ENCODE assay signal across 8 cellular contexts in the genomic region with DNA sequence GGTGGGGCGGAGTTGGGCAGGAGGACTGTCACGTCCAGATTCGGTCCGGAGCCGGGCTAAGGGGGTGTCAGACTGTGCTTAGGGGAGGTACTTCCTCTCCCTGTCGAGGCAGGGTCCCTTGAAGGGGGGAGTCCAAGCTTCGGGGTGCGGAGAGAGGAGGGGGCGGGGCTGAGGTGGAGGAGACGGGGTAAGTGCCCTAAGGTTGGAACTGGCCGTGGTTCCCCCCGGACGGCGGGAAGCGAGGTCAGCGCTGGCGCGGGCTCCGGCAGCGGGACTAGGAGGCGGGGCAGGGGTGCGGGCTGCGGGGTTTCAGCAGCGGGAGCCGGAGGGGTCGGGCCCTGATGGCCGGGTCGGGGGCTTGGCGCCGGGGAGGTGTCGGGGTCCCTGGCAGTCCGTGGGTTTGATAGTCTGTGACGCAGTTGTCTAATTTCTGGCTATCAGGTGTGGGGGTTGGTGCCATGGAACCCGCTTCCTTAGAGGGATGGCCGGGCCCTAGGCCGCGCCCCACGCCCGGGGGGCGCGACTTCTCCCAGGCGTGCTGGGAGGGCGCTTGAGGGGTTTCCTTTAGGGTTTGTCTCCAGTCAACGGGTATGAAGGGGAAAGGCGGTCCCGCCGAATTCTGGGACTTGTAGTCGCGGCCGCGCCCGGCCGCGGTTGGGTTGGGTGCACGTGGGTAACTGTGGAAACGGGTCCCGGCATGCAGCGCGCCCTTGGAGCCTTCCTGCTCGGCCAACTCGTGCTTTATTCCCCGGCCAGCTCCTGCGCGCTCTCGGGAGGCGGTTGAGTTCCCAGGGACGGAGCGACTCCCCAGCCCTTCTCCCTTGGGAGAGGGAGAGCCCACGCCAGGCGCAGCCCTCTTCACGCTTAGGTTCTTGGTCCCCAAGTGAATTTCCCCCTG. TPM values are rescaled to one million over a fixed set of nuclear protein-coding genes. Genes with fewer than 3 reads are reported as not detected.
DNase-seq lines count a peak whose midpoint lies in the region; ATAC-seq and TF ChIP-seq lines count a peak whose summit lies in the region.

No MANE protein-coding gene starts in this region.

- peak; percentile 44 for ATAC-seq in GM21447 (IDR thresholded peaks at IDR 0.05; ENCODE audit: unreplicated experiment)
- ATAC-seq in mucosa of descending colon, result peak; percentile 75

- peaks cover 40% of the 10 kb centered on the region for H3K79me2 ChIP-seq in OCI-LY1 (ENCODE audit: insufficient read depth, low read length)

- TF ChIP-seq CTCF in OCI-LY1 (IDR thresholded peaks at IDR 0.05; ENCODE audit: low read length) (no peak), mucosa of descending colon (IDR thresholded peaks at IDR 0.05) (no peak)

- no peaks in the 10 kb centered on the region for H3F3A ChIP-seq in OCI-LY1 (ENCODE audit: insufficient read depth, low read length)

- H3K27me3 ChIP-seq in HUES6 (ENCODE audit: control insufficient read depth, insufficient read depth, low read length) (peaks cover 23% of the 10 kb centered on the region), OCI-LY1 (ENCODE audit: insufficient read depth, low read length) (no peaks in the 10 kb centered on the region)

- peak overlapping the region; percentile 69 for H3K4me2 ChIP-seq in OCI-LY1 (ENCODE audit: low read length)

- peaks cover 13% of the 10 kb centered on the region for H3K4me1 ChIP-seq in HUES6 (ENCODE audit: control insufficient read depth, insufficient read depth, low read length)
- peaks cover 17% of the 10 kb centered on the region for H3K4me1 ChIP-seq in OCI-LY1 (ENCODE audit: insufficient read depth, low read length, severe bottlenecking)
- peaks cover 10% of the 10 kb centered on the region for H3K4me1 ChIP-seq in mucosa of descending colon (ENCODE audit: low read depth)

- no peaks in the 10 kb centered on the region for H3K9me3 ChIP-seq in HUES6 (ENCODE audit: control insufficient read depth, insufficient read depth, low read depth, low read length)
- H3K9me3 ChIP-seq in OCI-LY1 (ENCODE audit: low read length), result no peaks in the 10 kb centered on the region
- no peaks in the 10 kb centered on the region for H3K9me3 ChIP-seq in mucosa of descending colon

- H3K4me3 ChIP-seq in HUES6 (ENCODE audit: low read depth, low read length) (peak overlapping the region; percentile 97), OCI-LY1 (ENCODE audit: low read depth, low read length, poor library complexity, severe bottlenecking) (peak overlapping the region; percentile 63), mucosa of descending colon (peak overlapping the region; percentile 46)

- H3K36me3 ChIP-seq in HUES6 (ENCODE audit: control insufficient read depth, insufficient read depth, low read length) (no peaks in the 10 kb centered on the region), OCI-LY1 (ENCODE audit: insufficient read depth, low read length) (no peaks in the 10 kb centered on the region), mucosa of descending colon (ENCODE audit: low read depth) (no peaks in the 10 kb centered on the region)

- H3K9ac ChIP-seq in HUES6 (ENCODE audit: low read length) (peak overlapping the region; percentile 89), OCI-LY1 (ENCODE audit: low read length) (peak overlapping the region; percentile 69)

- H3K9me2 ChIP-seq in OCI-LY1 (ENCODE audit: low read depth, low read length), result no peaks in the 10 kb centered on the region

- DNase-seq in D341Med (ENCODE audit: low spot score) (peak; percentile 88), activated T-cell treated with anti-CD3 and anti-CD28 coated beads for 4 hours (peak; percentile 69), epithelial cell of prostate (ENCODE audit: low read depth, low spot score) (peak; percentile 64), mucosa of descending colon (peak; percentile 94 to 96 (median 96))
- peak; percentile 74 for DNase-seq in stimulated activated CD8-positive, alpha-beta memory T cell treated with anti-CD3 and anti-CD28 coated beads, Interleukin-4, amount 100 ng/mL, for 24 hours (ENCODE audit: low read depth)

- H3K27ac ChIP-seq in HUES6 (ENCODE audit: low read depth, low read length) (peak overlapping the region; percentile 73), OCI-LY1 (ENCODE audit: low read depth, low read length, poor library complexity, severe bottlenecking) (peak overlapping the region; percentile 44), epithelial cell of prostate (peak overlapping the region; percentile 89)

- intact Hi-C loops in mucosa of descending colon (cut with DNase I, micrococcal nuclease), result loop anchor here (5.0 to 10.0 kb wide), 2 partner anchors 178 to 190 kb away; partner anchors contain the start of genes LRRC66 (in 1 of the 2) and SGCB (in 1 of the 2)

- no peak overlapping the region for H2AFZ ChIP-seq in OCI-LY1 (ENCODE audit: low read length)

- H4K20me1 ChIP-seq in OCI-LY1 (ENCODE audit: insufficient read depth, low read length), result no peaks in the 10 kb centered on the region

RNA-seq across cellular contexts. Expression of gene DCUN1D4, which starts 1.5 kb away (rescaled TPM):
- 10 to 100 TPM; 31.1 to 72.4 (median 39.0) TPM for total RNA-seq in mucosa of descending colon

Comparison
In these comparisons a context has a peak if more than half of its experiments do, and no peak if none do; other contexts are left out.
1. Peak in every context shown above with its lines: DNase-seq, ATAC-seq, H3K4me3 ChIP-seq and H3K27ac ChIP-seq.
2. H3K4me3 ChIP-seq: peak in every context shown above with its lines; median percentile 97 in HUES6; 63 in OCI-LY1; 46 in mucosa of descending colon.